Comparison of ENCODE assay signal across 1 cellular context in genomic region chr21:44396803-44397202, GRCh38. TPM values are rescaled to one million over a fixed set of nuclear protein-coding genes. Genes with fewer than 3 reads are reported as not detected.
"Had no signal": no experiment of that assay in that cellular context is flagged by ENCODE, and none has a peak within 500 bp of the region (broad histone marks: within the 10 kb centered on the region; RNA-seq: fewer than 3 reads in every experiment).

No MANE protein-coding gene starts in this region.

RNA-seq across cellular contexts. Expression of gene TRPM2, which starts 43.4 kb away (rescaled TPM):
- total RNA-seq: G401 had no signal
